ENCODE assay signal across 7 cellular contexts in genomic region chr6:27132532-27133280, GRCh38.
DNase-seq lines count a peak whose midpoint lies in the region; ATAC-seq, FAIRE-seq and TF ChIP-seq lines count a peak whose summit lies in the region.

No MANE protein-coding gene starts in this region.

- 2% methylated on average over 48 of the region's 53 CpGs for WGBS in GM12878 (ENCODE audit: insufficient coverage, insufficient replicate concordance, low lambda C conversion rate, missing lambda C conversion rate)

- no peaks in the 10 kb centered on the region for H3K9me3 ChIP-seq in GM12878 (replicated peaks; ENCODE audit: control insufficient read depth, insufficient read depth, low read length)

- H4K20me1 ChIP-seq in GM12878 (ENCODE audit: control insufficient read depth, insufficient read depth) = no peaks in the 10 kb centered on the region

- peaks cover 22% of the 10 kb centered on the region for H3K4me1 ChIP-seq in GM12878 (ENCODE audit: control insufficient read depth, insufficient read depth, low read length)

- FAIRE-seq in GM18507 (lab: Jason Lieb, UNC) (peak; percentile 97), GM12878 (lab: Jason Lieb, UNC) (peak; percentile 89)

- TF ChIP-seq RAD21 in GM12878 (IDR thresholded peaks at IDR 0.05; ENCODE audit: insufficient read depth, low read depth, low read length) = no peak

- TF ChIP-seq EP300 in GM12878 (IDR thresholded peaks at IDR 0.05; ENCODE audit: borderline replicate concordance in 1 of 2, control insufficient read depth in 1 of 2, low read depth in 2 of 2, low read length in 2 of 2) = peak in 1 of 2 experiments; percentile 20; a peak in 1 of 4 replicates

- TF ChIP-seq POLR2A in GM12878 (IDR thresholded peaks at IDR 0.05; ENCODE audit: low read depth, low read length) = peak; percentile 93

- peak overlapping the region; percentile 94 for H3K27ac ChIP-seq in GM12878 (ENCODE audit: control insufficient read depth, insufficient read depth)

- peak overlapping the region; percentile 65 for H3K4me3 ChIP-seq in GM12878

- in situ Hi-C loops in GM12878 (cut with MboI) = loop anchor here (5.0 kb wide), 4 partner anchors 760 to 1010 kb away; a partner anchor contains a TSS

- ATAC-seq in HG02981 (IDR thresholded peaks at IDR 0.05; ENCODE audit: unreplicated experiment) (peak; percentile 77), GM12878 (peak; percentile 72), sciatic nerve (peak; percentile 97)

- CTCF ChIA-PET in GM12878 (lab: Yijun Ruan, JAX) = interaction anchor here (1.1 to 1.3 kb wide), 2 partner anchors 22 to 24 kb away, joined by 3 read pairs; no protein-coding TSS in a partner anchor

- no peak for TF ChIP-seq CTCF in GM12878 (IDR thresholded peaks at IDR 0.05 in 2 of 3, conservative IDR thresholded peaks at IDR 0.05 in 1 of 3; ENCODE audit: control insufficient read depth in 2 of 3, extremely low read depth in 1 of 3, insufficient read depth in 1 of 3, low read depth in 3 of 3, low read length in 3 of 3)

- RAD21 ChIA-PET in GM12878 (lab: Charles Lee; ENCODE audit: unreplicated experiment) = interaction anchor here (0.6 to 5.7 kb wide), 6 partner anchors 11 to 1089 kb away, joined by 3 to 40 read pairs (median 4); a partner anchor contains a TSS

- POLR2A ChIA-PET in GM12878 (lab: Charles Lee) = interaction anchor here (0.5 to 5.3 kb wide), 11 partner anchors 11 to 760 kb away, joined by 3 to 62 read pairs (median 5); a partner anchor contains a TSS

- no peaks in the 10 kb centered on the region for H3K27me3 ChIP-seq in GM12878 (replicated peaks in 1 of 2; ENCODE audit: control insufficient read depth in 2 of 2, insufficient read depth in 2 of 2, low read length in 1 of 2)

- peak overlapping the region; percentile 95 for H3K4me2 ChIP-seq in GM12878 (ENCODE audit: control insufficient read depth, insufficient read depth)

- no peak overlapping the region for H2AFZ ChIP-seq in GM12878 (ENCODE audit: control insufficient read depth, low read depth, low read length)

- no peaks in the 10 kb centered on the region for H3K36me3 ChIP-seq in GM12878 (ENCODE audit: control insufficient read depth in 2 of 2, insufficient read depth in 2 of 2, low read length in 1 of 2)

- SMC1A ChIA-PET in GM12878 (lab: Charles Lee; ENCODE audit: uncharacterized antibody, unreplicated experiment) = interaction anchor here (9.3 kb wide), 1 partner anchor 14 kb away, joined by 96 read pairs; a partner anchor contains a TSS

- intact Hi-C loops in GM12878 (cut with micrococcal nuclease; ENCODE audit: unreplicated experiment) = loop anchor here (1.0 to 5.0 kb wide), 8 partner anchors 14 to 1100 kb away; a partner anchor contains a TSS
- intact Hi-C loops in sciatic nerve (cut with DNase I) = no loop called here

- peak overlapping the region; percentile 94 for H3K9ac ChIP-seq in GM12878 (ENCODE audit: control insufficient read depth, insufficient read depth, low read length)

- DNase-seq in GM18507 (ENCODE audit: extremely low spot score, insufficient read length, low read depth) (peak; percentile 84), NCI-H2029 (lab: John Stamatoyannopoulos, UW) (peak; percentile 98), T-helper 9 cell (peak; percentile 78), GM12878 (ENCODE audit: low read depth, low spot score) (peak; percentile 100), iPS DF 4.7 (ENCODE audit: extremely low read depth, low spot score) (peak; percentile 100), sciatic nerve (ENCODE audit: low spot score) (peak; percentile 89)

- peaks cover 35% of the 10 kb centered on the region for H3K79me2 ChIP-seq in GM12878 (ENCODE audit: control insufficient read depth, insufficient read depth, low read length)

- BruUV-seq in GM12878 (replicated peaks; lab: Mats Ljungman, UMichigan) = no TSS peak

TF ChIP-seq in GM12878, 131 proteins besides CTCF, POLR2A, EP300 and RAD21 (continues in another document):
- TF ChIP-seq GATAD2B (conservative IDR thresholded peaks at IDR 0.05; ENCODE audit: low read depth) (no peak), IRF4 (IDR thresholded peaks at IDR 0.05; ENCODE audit: low read depth, low read length) (no peak), SMC3 (IDR thresholded peaks at IDR 0.05; ENCODE audit: borderline replicate concordance, low read length) (no peak), MTA3 (IDR thresholded peaks at IDR 0.05; ENCODE audit: borderline replicate concordance, low read length) (peak; percentile 70), POU2F2 (IDR thresholded peaks at IDR 0.05; ENCODE audit: borderline replicate concordance, low read depth, low read length) (peak; percentile 99), USF1 (IDR thresholded peaks at IDR 0.05; ENCODE audit: borderline replicate concordance, extremely low read length, insufficient read depth, low read depth, low read length) (no peak), FOS (IDR thresholded peaks at IDR 0.05; ENCODE audit: borderline replicate concordance, extremely low read depth, insufficient read length) (peak; percentile 98), TBL1XR1 (IDR thresholded peaks at IDR 0.05; ENCODE audit: low read depth, low read length) (no peak), NFIC (IDR thresholded peaks at IDR 0.05; ENCODE audit: low read depth, low read length) (peak; percentile 77), ZNF274 (IDR thresholded peaks at IDR 0.05; ENCODE audit: insufficient read depth, insufficient read length) (no peak), E2F4 (IDR thresholded peaks at IDR 0.05; ENCODE audit: low read depth, low read length) (peak; percentile 96), MXI1 (IDR thresholded peaks at IDR 0.05; ENCODE audit: low read depth, low read length) (peak; percentile 74), RUNX3 (IDR thresholded peaks at IDR 0.05; ENCODE audit: low read length) (peak; percentile 95), MYB (IDR thresholded peaks at IDR 0.05; ENCODE audit: borderline replicate concordance, low read depth, low read length) (peak; percentile 5; the same call in 1 of the 2 replicates)
- TF ChIP-seq, protein P1, sequence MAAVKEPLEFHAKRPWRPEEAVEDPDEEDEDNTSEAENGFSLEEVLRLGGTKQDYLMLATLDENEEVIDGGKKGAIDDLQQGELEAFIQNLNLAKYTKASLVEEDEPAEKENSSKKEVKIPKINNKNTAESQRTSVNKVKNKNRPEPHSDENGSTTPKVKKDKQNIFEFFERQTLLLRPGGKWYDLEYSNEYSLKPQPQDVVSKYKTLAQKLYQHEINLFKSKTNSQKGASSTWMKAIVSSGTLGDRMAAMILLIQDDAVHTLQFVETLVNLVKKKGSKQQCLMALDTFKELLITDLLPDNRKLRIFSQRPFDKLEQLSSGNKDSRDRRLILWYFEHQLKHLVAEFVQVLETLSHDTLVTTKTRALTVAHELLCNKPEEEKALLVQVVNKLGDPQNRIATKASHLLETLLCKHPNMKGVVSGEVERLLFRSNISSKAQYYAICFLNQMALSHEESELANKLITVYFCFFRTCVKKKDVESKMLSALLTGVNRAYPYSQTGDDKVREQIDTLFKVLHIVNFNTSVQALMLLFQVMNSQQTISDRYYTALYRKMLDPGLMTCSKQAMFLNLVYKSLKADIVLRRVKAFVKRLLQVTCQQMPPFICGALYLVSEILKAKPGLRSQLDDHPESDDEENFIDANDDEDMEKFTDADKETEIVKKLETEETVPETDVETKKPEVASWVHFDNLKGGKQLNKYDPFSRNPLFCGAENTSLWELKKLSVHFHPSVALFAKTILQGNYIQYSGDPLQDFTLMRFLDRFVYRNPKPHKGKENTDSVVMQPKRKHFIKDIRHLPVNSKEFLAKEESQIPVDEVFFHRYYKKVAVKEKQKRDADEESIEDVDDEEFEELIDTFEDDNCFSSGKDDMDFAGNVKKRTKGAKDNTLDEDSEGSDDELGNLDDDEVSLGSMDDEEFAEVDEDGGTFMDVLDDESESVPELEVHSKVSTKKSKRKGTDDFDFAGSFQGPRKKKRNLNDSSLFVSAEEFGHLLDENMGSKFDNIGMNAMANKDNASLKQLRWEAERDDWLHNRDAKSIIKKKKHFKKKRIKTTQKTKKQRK (IDR thresholded peaks at IDR 0.05; ENCODE audit: low read depth, low read length) = no peak
- TF ChIP-seq, protein P2, sequence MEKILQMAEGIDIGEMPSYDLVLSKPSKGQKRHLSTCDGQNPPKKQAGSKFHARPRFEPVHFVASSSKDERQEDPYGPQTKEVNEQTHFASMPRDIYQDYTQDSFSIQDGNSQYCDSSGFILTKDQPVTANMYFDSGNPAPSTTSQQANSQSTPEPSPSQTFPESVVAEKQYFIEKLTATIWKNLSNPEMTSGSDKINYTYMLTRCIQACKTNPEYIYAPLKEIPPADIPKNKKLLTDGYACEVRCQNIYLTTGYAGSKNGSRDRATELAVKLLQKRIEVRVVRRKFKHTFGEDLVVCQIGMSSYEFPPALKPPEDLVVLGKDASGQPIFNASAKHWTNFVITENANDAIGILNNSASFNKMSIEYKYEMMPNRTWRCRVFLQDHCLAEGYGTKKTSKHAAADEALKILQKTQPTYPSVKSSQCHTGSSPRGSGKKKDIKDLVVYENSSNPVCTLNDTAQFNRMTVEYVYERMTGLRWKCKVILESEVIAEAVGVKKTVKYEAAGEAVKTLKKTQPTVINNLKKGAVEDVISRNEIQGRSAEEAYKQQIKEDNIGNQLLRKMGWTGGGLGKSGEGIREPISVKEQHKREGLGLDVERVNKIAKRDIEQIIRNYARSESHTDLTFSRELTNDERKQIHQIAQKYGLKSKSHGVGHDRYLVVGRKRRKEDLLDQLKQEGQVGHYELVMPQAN (conservative IDR thresholded peaks at IDR 0.05) = peak; percentile 92

Comparison
In these comparisons a context has a peak if more than half of its experiments do, and no peak if none do; other contexts are left out.
1. Peak in every context shown above with its lines: DNase-seq, ATAC-seq, H3K4me3 ChIP-seq and H3K27ac ChIP-seq.